In the genomic region with DNA sequence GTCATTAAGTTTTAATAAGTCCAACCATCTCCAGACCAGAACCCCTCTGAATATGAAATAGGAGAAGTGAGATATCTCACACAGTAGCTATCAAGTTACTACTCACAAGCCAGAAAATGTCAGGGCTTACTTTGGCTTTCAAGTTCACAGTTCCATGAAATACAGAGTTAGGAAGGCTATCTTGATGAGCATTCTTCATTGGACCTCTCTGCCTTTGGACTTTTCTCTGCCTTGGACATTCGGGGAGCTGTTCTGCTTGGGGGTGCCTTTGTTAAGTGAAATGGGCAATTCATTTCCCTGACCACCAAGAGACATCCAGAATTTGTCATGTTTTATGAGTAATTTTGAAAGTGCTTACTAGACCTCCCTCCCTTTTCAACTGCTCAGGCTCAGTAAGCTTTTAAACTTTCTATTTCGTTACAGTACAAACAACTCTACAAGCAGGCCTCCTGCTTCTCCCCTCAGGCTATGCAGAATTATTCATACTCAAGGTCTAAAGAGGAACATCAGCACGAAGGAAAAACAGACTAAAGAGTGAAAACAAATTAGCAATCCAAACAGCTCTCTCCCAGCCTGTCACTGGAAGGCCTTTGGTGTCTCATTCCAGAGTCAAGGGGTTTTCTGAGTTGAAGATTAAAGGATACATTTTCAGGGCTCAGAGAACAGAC, we compare ENCODE assay signal across 8 cellular contexts.
DNase-seq lines count a peak whose midpoint lies in the region; ATAC-seq, FAIRE-seq and TF ChIP-seq lines count a peak whose summit lies in the region.

No MANE protein-coding gene starts in this region.

- H3K4me1 ChIP-seq in gastrocnemius medialis: no peaks in the 10 kb centered on the region

- H3K27me3 Mint-ChIP-seq in stimulated activated naive B cell treated with anti-CD40 and anti-IgM and Interleukin-4, amounts not matched to agents 10 μg/mL and 1 μg/mL and 100 μg/mL, for 72 hours: peaks cover 14 to 20% of the 10 kb centered on the region in 2 donors

- intact Hi-C loops in gastrocnemius medialis (cut with DNase I; ENCODE audit: low total_unique reads): no loop called here

- in situ Hi-C loops in gastrocnemius medialis (cut with MboI; ENCODE audit: low sequenced_read_pairs in 4 of 4): loop anchor here in 1 of 4 donors (10.0 kb wide), 1 partner anchor 463 kb away; no protein-coding TSS in a partner anchor

- H3K4me3 Mint-ChIP-seq in stimulated activated naive B cell treated with anti-CD40 and anti-IgM and Interleukin-4, amounts not matched to agents 10 μg/mL and 1 μg/mL and 100 μg/mL, for 72 hours: peak overlapping the region; percentile 4 to 14

- peaks cover 10 to 11% of the 10 kb centered on the region in 2 donors for H3K4me1 Mint-ChIP-seq in stimulated activated naive B cell treated with anti-CD40 and anti-IgM and Interleukin-4, amounts not matched to agents 10 μg/mL and 1 μg/mL and 100 μg/mL, for 72 hours

- no peaks in the 10 kb centered on the region for H3K9me3 ChIP-seq in gastrocnemius medialis

- H3K27me3 ChIP-seq in gastrocnemius medialis: no peaks in the 10 kb centered on the region

- TF ChIP-seq POLR2A in gastrocnemius medialis (IDR thresholded peaks at IDR 0.05): no peak

- peaks cover 2 to 3% of the 10 kb centered on the region in 2 donors for H3K36me3 Mint-ChIP-seq in stimulated activated naive B cell treated with anti-CD40 and anti-IgM and Interleukin-4, amounts not matched to agents 10 μg/mL and 1 μg/mL and 100 μg/mL, for 72 hours

- no peaks in the 10 kb centered on the region for H3K36me3 ChIP-seq in gastrocnemius medialis

- DNase-seq in EH (ENCODE audit: low read depth) (peak; percentile 95), GM20000 (ENCODE audit: low spot score) (peak; percentile 49), choroid plexus epithelial cell (ENCODE audit: low read depth) (peak; percentile 72), gastrocnemius medialis (no peak), D721Med (ENCODE audit: insufficient read length, low spot score) (no peak), T-helper 9 cell (no peak)
- DNase-seq in stimulated activated naive B cell treated with anti-CD40 and anti-IgM and Interleukin-4, amounts not matched to agents 10 μg/mL and 1 μg/mL and 100 μg/mL, for 72 hours: peak; percentile 11

- peaks cover 0 to 3% of the 10 kb centered on the region in 2 donors for H3K9me3 Mint-ChIP-seq in stimulated activated naive B cell treated with anti-CD40 and anti-IgM and Interleukin-4, amounts not matched to agents 10 μg/mL and 1 μg/mL and 100 μg/mL, for 72 hours

- ATAC-seq in HG03442 (IDR thresholded peaks at IDR 0.05; ENCODE audit: unreplicated experiment) (peak; percentile 79), gastrocnemius medialis (no peak)
- peak; percentile 87 to 88 for ATAC-seq in stimulated activated naive B cell treated with anti-CD40 and anti-IgM and Interleukin-4, amounts not matched to agents 10 μg/mL and 1 μg/mL and 100 μg/mL, for 72 hours (replicated peaks)

- H3K4me3 ChIP-seq in choroid plexus epithelial cell (ENCODE audit: low read depth, low read length) (no peak overlapping the region), gastrocnemius medialis (no peak overlapping the region)

- no peak overlapping the region for H3K27ac ChIP-seq in gastrocnemius medialis

- no peak for FAIRE-seq in D721Med (lab: Jason Lieb, UNC)

- peak overlapping the region; percentile 4 for H3K27ac Mint-ChIP-seq in stimulated activated naive B cell treated with anti-CD40 and anti-IgM and Interleukin-4, amounts not matched to agents 10 μg/mL and 1 μg/mL and 100 μg/mL, for 72 hours

- TF ChIP-seq CTCF in GM20000 (IDR thresholded peaks at IDR 0.05; ENCODE audit: extremely low read depth, missing control alignments) (no peak), choroid plexus epithelial cell (conservative IDR thresholded peaks at IDR 0.05; ENCODE audit: low read depth, low read length) (no peak), gastrocnemius medialis (IDR thresholded peaks at IDR 0.05 in 4 of 5, conservative IDR thresholded peaks at IDR 0.05 in 1 of 5) (no peak), D721Med (IDR thresholded peaks at IDR 0.05; ENCODE audit: insufficient read depth, missing control alignments) (no peak)

Comparison
In these comparisons a context has a peak if more than half of its experiments do, and no peak if none do; other contexts are left out.
1. DNase-seq: peak in EH (single experiment), GM20000 (single experiment), choroid plexus epithelial cell (single experiment) and stimulated activated naive B cell treated with anti-CD40 and anti-IgM and Interleukin-4, amounts not matched to agents 10 μg/mL and 1 μg/mL and 100 μg/mL, for 72 hours (single experiment); none in gastrocnemius medialis (0 of 2), D721Med (single experiment) and T-helper 9 cell (single experiment).
2. ATAC-seq: peak in HG03442 (single experiment) and stimulated activated naive B cell treated with anti-CD40 and anti-IgM and Interleukin-4, amounts not matched to agents 10 μg/mL and 1 μg/mL and 100 μg/mL, for 72 hours (2 of 2); none in gastrocnemius medialis (0 of 2).